Comparison of ENCODE assay signal across 8 cellular contexts in the genomic region with DNA sequence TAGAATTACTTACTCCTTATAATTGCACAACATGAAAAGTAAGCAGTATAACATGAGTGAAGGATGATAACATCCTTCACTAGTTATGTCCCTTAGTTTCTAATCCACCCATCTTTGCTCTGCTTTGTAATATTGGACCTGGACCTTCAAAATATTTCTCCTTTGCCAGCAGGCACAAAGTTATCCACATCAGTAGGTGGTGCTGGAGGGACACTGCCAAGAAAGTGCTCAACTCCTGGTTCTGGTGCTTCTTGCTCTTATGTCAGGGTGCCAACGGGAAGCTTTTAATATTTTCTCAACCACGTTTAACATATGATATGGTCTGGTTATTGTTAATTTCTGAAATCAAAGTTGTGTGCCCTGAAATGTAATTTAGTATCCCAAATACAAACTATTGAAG. TPM values are rescaled to one million over a fixed set of nuclear protein-coding genes. Genes with fewer than 3 reads are reported as not detected.
DNase-seq lines count a peak whose midpoint lies in the region; ATAC-seq, FAIRE-seq and TF ChIP-seq lines count a peak whose summit lies in the region.

No MANE protein-coding gene starts in this region.

- peak; percentile 70 for TF ChIP-seq CTCF in LNCaP clone FGC (IDR thresholded peaks at IDR 0.05; ENCODE audit: control insufficient read depth, extremely low read depth, insufficient read depth)
- TF ChIP-seq CTCF in bronchial epithelial cell (IDR thresholded peaks at IDR 0.05; ENCODE audit: insufficient read depth, low read length, severe bottlenecking), result peak; percentile 52

- peak; percentile 35 for DNase-seq in GM03348 (ENCODE audit: low spot score)
- no peak for DNase-seq in LNCaP clone FGC (ENCODE audit: low read depth)
- peak; percentile 26 for DNase-seq in bronchial epithelial cell (ENCODE audit: low read depth)
- DNase-seq in midbrain (lab: John Stamatoyannopoulos, UW), result peak; percentile 29
- no peak for DNase-seq in NCI-H2227 (lab: John Stamatoyannopoulos, UW; ENCODE audit: unreplicated experiment)
- DNase-seq in inferior parietal cortex (ENCODE audit: extremely low spot score), result no peak

- no peaks in the 10 kb centered on the region for H3K36me3 ChIP-seq in bronchial epithelial cell (ENCODE audit: control insufficient read depth, insufficient read depth, low read length)

- no peak for FAIRE-seq in bronchial epithelial cell (lab: Jason Lieb, UNC)

- no peaks in the 10 kb centered on the region for H3K27me3 ChIP-seq in bronchial epithelial cell (ENCODE audit: control insufficient read depth, insufficient read depth, low read length)

- no peak for ATAC-seq in HG02938 (IDR thresholded peaks at IDR 0.05; ENCODE audit: unreplicated experiment)
- ATAC-seq in HG02798 (IDR thresholded peaks at IDR 0.05; ENCODE audit: poor library complexity, unreplicated experiment), result no peak

- H3K4me3 ChIP-seq in LNCaP clone FGC (ENCODE audit: low read depth, low read length), result no peak overlapping the region
- no peak overlapping the region for H3K4me3 ChIP-seq in bronchial epithelial cell (ENCODE audit: low read depth, low read length)

RNA-seq across cellular contexts. Expression of a gene that starts 49.1 kb away (rescaled TPM):
- total RNA-seq in bronchial epithelial cell, result 75.8 and 108 TPM in 2 replicates

Comparison
In these comparisons a context has a peak if more than half of its experiments do, and no peak if none do; other contexts are left out.
1. DNase-seq: peak in GM03348 (single experiment), bronchial epithelial cell (single experiment) and midbrain (single experiment); none in LNCaP clone FGC (single experiment), NCI-H2227 (single experiment) and inferior parietal cortex (single experiment).